Comparison of ENCODE assay signal across 1 cellular context in the genomic region with DNA sequence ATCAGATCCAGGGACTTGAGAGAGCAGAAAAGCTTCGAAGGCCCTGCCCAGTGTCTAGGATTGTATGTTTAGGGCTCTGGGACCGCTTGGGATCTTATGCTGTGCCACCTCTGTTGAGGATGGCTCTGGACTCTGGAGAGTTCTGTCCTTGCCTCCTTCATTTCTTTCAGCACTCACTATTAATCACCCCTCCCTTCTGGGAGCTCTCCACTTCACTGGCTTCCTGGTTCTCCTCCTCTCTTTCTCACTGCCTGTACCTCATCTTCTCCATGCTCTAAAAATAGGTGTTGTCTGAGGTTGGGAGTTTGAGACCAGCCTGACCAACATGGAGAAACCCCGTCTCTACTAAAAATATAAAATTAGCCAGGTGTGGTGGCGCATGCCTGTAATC.
TF ChIP-seq lines count a peak whose summit lies in the region.

No MANE protein-coding gene starts in this region.

TF ChIP-seq in GM23338, 12 proteins besides CTCF, POLR2A, EP300 and RAD21 (continued from another document):
- TF ChIP-seq, protein P1, sequence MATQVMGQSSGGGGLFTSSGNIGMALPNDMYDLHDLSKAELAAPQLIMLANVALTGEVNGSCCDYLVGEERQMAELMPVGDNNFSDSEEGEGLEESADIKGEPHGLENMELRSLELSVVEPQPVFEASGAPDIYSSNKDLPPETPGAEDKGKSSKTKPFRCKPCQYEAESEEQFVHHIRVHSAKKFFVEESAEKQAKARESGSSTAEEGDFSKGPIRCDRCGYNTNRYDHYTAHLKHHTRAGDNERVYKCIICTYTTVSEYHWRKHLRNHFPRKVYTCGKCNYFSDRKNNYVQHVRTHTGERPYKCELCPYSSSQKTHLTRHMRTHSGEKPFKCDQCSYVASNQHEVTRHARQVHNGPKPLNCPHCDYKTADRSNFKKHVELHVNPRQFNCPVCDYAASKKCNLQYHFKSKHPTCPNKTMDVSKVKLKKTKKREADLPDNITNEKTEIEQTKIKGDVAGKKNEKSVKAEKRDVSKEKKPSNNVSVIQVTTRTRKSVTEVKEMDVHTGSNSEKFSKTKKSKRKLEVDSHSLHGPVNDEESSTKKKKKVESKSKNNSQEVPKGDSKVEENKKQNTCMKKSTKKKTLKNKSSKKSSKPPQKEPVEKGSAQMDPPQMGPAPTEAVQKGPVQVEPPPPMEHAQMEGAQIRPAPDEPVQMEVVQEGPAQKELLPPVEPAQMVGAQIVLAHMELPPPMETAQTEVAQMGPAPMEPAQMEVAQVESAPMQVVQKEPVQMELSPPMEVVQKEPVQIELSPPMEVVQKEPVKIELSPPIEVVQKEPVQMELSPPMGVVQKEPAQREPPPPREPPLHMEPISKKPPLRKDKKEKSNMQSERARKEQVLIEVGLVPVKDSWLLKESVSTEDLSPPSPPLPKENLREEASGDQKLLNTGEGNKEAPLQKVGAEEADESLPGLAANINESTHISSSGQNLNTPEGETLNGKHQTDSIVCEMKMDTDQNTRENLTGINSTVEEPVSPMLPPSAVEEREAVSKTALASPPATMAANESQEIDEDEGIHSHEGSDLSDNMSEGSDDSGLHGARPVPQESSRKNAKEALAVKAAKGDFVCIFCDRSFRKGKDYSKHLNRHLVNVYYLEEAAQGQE (IDR thresholded peaks at IDR 0.05; ENCODE audit: unreplicated experiment), result no peak
- TF ChIP-seq JUNB (IDR thresholded peaks at IDR 0.05; ENCODE audit: unreplicated experiment) (no peak), ZNF114 (CRISPR knock-in tag; IDR thresholded peaks at IDR 0.05) (no peak), EZH2phosphoT487 (IDR thresholded peaks at IDR 0.05; ENCODE audit: unreplicated experiment) (no peak), EZH2 (IDR thresholded peaks at IDR 0.05; ENCODE audit: low read depth, unreplicated experiment) (no peak), POLR2AphosphoS5 (IDR thresholded peaks at IDR 0.05; ENCODE audit: low read depth) (no peak), NANOG (IDR thresholded peaks at IDR 0.05; ENCODE audit: borderline replicate concordance) (no peak), ZNF331 (CRISPR knock-in tag; IDR thresholded peaks at IDR 0.05; ENCODE audit: low read depth) (no peak)
- TF ChIP-seq, protein P2, sequence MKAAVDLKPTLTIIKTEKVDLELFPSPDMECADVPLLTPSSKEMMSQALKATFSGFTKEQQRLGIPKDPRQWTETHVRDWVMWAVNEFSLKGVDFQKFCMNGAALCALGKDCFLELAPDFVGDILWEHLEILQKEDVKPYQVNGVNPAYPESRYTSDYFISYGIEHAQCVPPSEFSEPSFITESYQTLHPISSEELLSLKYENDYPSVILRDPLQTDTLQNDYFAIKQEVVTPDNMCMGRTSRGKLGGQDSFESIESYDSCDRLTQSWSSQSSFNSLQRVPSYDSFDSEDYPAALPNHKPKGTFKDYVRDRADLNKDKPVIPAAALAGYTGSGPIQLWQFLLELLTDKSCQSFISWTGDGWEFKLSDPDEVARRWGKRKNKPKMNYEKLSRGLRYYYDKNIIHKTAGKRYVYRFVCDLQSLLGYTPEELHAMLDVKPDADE (IDR thresholded peaks at IDR 0.05), result no peak
- TF ChIP-seq, protein P3, sequence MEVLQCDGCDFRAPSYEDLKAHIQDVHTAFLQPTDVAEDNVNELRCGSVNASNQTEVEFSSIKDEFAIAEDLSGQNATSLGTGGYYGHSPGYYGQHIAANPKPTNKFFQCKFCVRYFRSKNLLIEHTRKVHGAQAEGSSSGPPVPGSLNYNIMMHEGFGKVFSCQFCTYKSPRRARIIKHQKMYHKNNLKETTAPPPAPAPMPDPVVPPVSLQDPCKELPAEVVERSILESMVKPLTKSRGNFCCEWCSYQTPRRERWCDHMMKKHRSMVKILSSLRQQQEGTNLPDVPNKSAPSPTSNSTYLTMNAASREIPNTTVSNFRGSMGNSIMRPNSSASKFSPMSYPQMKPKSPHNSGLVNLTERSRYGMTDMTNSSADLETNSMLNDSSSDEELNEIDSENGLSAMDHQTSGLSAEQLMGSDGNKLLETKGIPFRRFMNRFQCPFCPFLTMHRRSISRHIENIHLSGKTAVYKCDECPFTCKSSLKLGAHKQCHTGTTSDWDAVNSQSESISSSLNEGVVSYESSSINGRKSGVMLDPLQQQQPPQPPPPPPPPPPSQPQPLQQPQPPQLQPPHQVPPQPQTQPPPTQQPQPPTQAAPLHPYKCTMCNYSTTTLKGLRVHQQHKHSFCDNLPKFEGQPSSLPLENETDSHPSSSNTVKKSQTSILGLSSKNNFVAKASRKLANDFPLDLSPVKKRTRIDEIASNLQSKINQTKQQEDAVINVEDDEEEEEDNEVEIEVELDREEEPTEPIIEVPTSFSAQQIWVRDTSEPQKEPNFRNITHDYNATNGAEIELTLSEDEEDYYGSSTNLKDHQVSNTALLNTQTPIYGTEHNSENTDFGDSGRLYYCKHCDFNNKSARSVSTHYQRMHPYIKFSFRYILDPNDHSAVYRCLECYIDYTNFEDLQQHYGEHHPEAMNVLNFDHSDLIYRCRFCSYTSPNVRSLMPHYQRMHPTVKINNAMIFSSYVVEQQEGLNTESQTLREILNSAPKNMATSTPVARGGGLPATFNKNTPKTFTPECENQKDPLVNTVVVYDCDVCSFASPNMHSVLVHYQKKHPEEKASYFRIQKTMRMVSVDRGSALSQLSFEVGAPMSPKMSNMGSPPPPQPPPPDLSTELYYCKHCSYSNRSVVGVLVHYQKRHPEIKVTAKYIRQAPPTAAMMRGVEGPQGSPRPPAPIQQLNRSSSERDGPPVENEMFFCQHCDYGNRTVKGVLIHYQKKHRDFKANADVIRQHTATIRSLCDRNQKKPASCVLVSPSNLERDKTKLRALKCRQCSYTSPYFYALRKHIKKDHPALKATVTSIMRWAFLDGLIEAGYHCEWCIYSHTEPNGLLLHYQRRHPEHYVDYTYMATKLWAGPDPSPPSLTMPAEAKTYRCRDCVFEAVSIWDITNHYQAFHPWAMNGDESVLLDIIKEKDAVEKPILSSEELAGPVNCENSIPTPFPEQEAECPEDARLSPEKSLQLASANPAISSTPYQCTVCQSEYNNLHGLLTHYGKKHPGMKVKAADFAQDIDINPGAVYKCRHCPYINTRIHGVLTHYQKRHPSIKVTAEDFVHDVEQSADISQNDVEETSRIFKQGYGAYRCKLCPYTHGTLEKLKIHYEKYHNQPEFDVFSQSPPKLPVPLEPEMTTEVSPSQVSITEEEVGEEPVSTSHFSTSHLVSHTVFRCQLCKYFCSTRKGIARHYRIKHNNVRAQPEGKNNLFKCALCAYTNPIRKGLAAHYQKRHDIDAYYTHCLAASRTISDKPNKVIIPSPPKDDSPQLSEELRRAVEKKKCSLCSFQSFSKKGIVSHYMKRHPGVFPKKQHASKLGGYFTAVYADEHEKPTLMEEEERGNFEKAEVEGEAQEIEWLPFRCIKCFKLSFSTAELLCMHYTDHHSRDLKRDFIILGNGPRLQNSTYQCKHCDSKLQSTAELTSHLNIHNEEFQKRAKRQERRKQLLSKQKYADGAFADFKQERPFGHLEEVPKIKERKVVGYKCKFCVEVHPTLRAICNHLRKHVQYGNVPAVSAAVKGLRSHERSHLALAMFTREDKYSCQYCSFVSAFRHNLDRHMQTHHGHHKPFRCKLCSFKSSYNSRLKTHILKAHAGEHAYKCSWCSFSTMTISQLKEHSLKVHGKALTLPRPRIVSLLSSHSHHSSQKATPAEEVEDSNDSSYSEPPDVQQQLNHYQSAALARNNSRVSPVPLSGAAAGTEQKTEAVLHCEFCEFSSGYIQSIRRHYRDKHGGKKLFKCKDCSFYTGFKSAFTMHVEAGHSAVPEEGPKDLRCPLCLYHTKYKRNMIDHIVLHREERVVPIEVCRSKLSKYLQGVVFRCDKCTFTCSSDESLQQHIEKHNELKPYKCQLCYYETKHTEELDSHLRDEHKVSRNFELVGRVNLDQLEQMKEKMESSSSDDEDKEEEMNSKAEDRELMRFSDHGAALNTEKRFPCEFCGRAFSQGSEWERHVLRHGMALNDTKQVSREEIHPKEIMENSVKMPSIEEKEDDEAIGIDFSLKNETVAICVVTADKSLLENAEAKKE (CRISPR knock-in tag; IDR thresholded peaks at IDR 0.05), result no peak
